Comparison of ENCODE assay signal across 16 cellular contexts in genomic region chr1:220301630-220302029, GRCh38.
"Had no signal": no experiment of that assay in that cellular context is flagged by ENCODE, and none has a peak within 500 bp of the region (broad histone marks: within the 10 kb centered on the region; RNA-seq: fewer than 3 reads in every experiment).

No MANE protein-coding gene starts in this region.

- H3K36me3 ChIP-seq: sigmoid colon had no signal

- H3K4me1 Mint-ChIP-seq: activated naive CD8-positive, alpha-beta T cell treated with anti-CD3 and anti-CD28 coated beads, Interleukin-2, amount 10 ng/mL, durations not matched to agents 7 days and 5 days; natural killer cell had no signal

- FAIRE-seq: bronchial epithelial cell had no signal

- H3K4me3 ChIP-seq: mucosa of descending colon, sigmoid colon had no signal

- H3K27me3 ChIP-seq: dorsolateral prefrontal cortex, sigmoid colon had no signal

- H3K9me3 Mint-ChIP-seq: activated CD4-positive, alpha-beta memory T cell treated with anti-CD3 and anti-CD28 coated beads for 36 hours; activated naive CD8-positive, alpha-beta T cell treated with anti-CD3 and anti-CD28 coated beads, Interleukin-2, amount 10 ng/mL, durations not matched to agents 7 days and 5 days; natural killer cell had no signal

- H3K36me3 Mint-ChIP-seq: activated CD4-positive, alpha-beta memory T cell treated with anti-CD3 and anti-CD28 coated beads for 36 hours; activated naive CD8-positive, alpha-beta T cell treated with anti-CD3 and anti-CD28 coated beads, Interleukin-2, amount 10 ng/mL, durations not matched to agents 7 days and 5 days; natural killer cell had no signal

- H3K4me3 Mint-ChIP-seq: activated CD4-positive, alpha-beta memory T cell treated with anti-CD3 and anti-CD28 coated beads for 36 hours; activated naive CD8-positive, alpha-beta T cell treated with anti-CD3 and anti-CD28 coated beads, Interleukin-2, amount 10 ng/mL, durations not matched to agents 7 days and 5 days; activated T-cell treated with anti-CD3 and anti-CD28 coated beads, Interleukin-2, amount 50 U/mL, for 72 hours; natural killer cell had no signal

- DNase-seq: activated CD4-positive, alpha-beta memory T cell treated with anti-CD3 and anti-CD28 coated beads for 36 hours; activated CD4-positive, alpha-beta T cell treated with anti-CD3 and anti-CD28 coated beads for 1 hour; activated naive CD8-positive, alpha-beta T cell treated with anti-CD3 and anti-CD28 coated beads, Interleukin-2, amount 10 ng/mL, durations not matched to agents 7 days and 5 days; activated T-cell treated with anti-CD3 and anti-CD28 coated beads, Interleukin-2, amount 50 U/mL, for 72 hours; anterior cingulate cortex; dorsolateral prefrontal cortex; head of caudate nucleus; mucosa of descending colon; natural killer cell; nucleus accumbens; sigmoid colon; stimulated activated CD4-positive, alpha-beta T cell treated with anti-CD3 and anti-CD28 coated beads, Interleukin-4, amount 100 ng/mL, for 1 hour; stimulated activated CD8-positive, alpha-beta memory T cell treated with anti-CD3 and anti-CD28 coated beads, Interleukin-4, amount 100 ng/mL, for 48 hours; stimulated activated naive CD8-positive, alpha-beta T cell treated with anti-CD3 and anti-CD28 coated beads, Interleukin-15, Interleukin-2, amounts not matched to agents 100 U/mL and 50 U/mL, for 24 hours; T-helper 9 cell had no signal

- H3K27ac Mint-ChIP-seq: activated CD4-positive, alpha-beta memory T cell treated with anti-CD3 and anti-CD28 coated beads for 36 hours; activated naive CD8-positive, alpha-beta T cell treated with anti-CD3 and anti-CD28 coated beads, Interleukin-2, amount 10 ng/mL, durations not matched to agents 7 days and 5 days; activated T-cell treated with anti-CD3 and anti-CD28 coated beads, Interleukin-2, amount 50 U/mL, for 72 hours; natural killer cell had no signal

- H3K9me3 ChIP-seq: mucosa of descending colon, sigmoid colon had no signal
